17 cellular contexts compared by ENCODE assay signal in genomic region chr3:37130984-37131975, GRCh38. TPM values are rescaled to one million over a fixed set of nuclear protein-coding genes. Genes with fewer than 3 reads are reported as not detected.
DNase-seq lines count a peak whose midpoint lies in the region; ATAC-seq, FAIRE-seq and TF ChIP-seq lines count a peak whose summit lies in the region.
"Had no signal": no experiment of that assay in that cellular context is flagged by ENCODE, and none has a peak within 500 bp of the region (broad histone marks: within the 10 kb centered on the region; RNA-seq: fewer than 3 reads in every experiment).

No MANE protein-coding gene starts in this region.

- POLR2A ChIA-PET in HEK293 (lab: Yijun Ruan, JAX), result no interaction called here

- no peaks in the 10 kb centered on the region for H3K36me3 ChIP-seq in HEK293 (ENCODE audit: control insufficient read depth in 2 of 2, insufficient read depth in 1 of 2, low read length in 2 of 2)
- no peaks in the 10 kb centered on the region for H3K36me3 ChIP-seq in hepatocyte (replicated peaks; ENCODE audit: insufficient read depth, low read depth)
- no peaks in the 10 kb centered on the region for H3K36me3 ChIP-seq in pancreas
- H3K36me3 ChIP-seq: HAP-1, WERI-Rb-1 had no signal

- H3K27me3 Mint-ChIP-seq in activated T-helper 17 cell treated with anti-CD3 and anti-CD28 coated beads, Interleukin-2, amount 50 U/mL, for 72 hours, result no peaks in the 10 kb centered on the region
- H3K27me3 Mint-ChIP-seq: brain; effector memory CD8-positive, alpha-beta T cell; memory B cell had no signal

- no peak overlapping the region for H3K4me2 ChIP-seq in hepatocyte

- no peak overlapping the region for H2AFZ ChIP-seq in hepatocyte

- H3K27ac ChIP-seq in HEK293 (ENCODE audit: extremely low read depth, low read depth, low read length), result no peak overlapping the region
- H3K27ac ChIP-seq in hepatocyte, result peak overlapping the region; percentile 41
- peak overlapping the region; percentile 0 to 80 (median 50) for H3K27ac ChIP-seq in pancreas
- H3K27ac ChIP-seq: WERI-Rb-1 had no signal

- H3K4me3 Mint-ChIP-seq in activated T-helper 17 cell treated with anti-CD3 and anti-CD28 coated beads, Interleukin-2, amount 50 U/mL, for 72 hours, result no peak overlapping the region
- H3K4me3 Mint-ChIP-seq: activated CD8-positive, alpha-beta T cell treated with anti-CD3 and anti-CD28 coated beads, Interleukin-2, amount 10 ng/mL, durations not matched to agents 7 days and 5 days; brain; effector memory CD8-positive, alpha-beta T cell; memory B cell had no signal

- no peaks in the 10 kb centered on the region for H3K9me3 ChIP-seq in HEK293 (ENCODE audit: control insufficient read depth, insufficient read depth, low read depth, low read length)
- H3K9me3 ChIP-seq in hepatocyte (ENCODE audit: low read depth), result no peaks in the 10 kb centered on the region
- no peaks in the 10 kb centered on the region for H3K9me3 ChIP-seq in pancreas
- H3K9me3 ChIP-seq: HAP-1 had no signal

- DNase-seq in hepatocyte (ENCODE audit: low spot score) (no peak), pancreas (no peak), hepatic stellate cell (ENCODE audit: low spot score) (no peak), HPDE6-E6E7 (ENCODE audit: extremely low spot score) (no peak)
- DNase-seq: activated CD8-positive, alpha-beta T cell treated with anti-CD3 and anti-CD28 coated beads, Interleukin-2, amount 10 ng/mL, durations not matched to agents 7 days and 5 days; activated gamma-delta T cell treated with Interleukin-2 at 50 U/mL for 16 hours; effector memory CD8-positive, alpha-beta T cell; NCI-H2081 treated with DMSO at 0.1 percent for 48 hours; NCI-H526; WERI-Rb-1 had no signal

- H3K4me1 ChIP-seq in HEK293 (ENCODE audit: control insufficient read depth, insufficient read depth, low read length) (no peaks in the 10 kb centered on the region), hepatocyte (ENCODE audit: insufficient read depth) (peaks cover 7% of the 10 kb centered on the region), pancreas (peaks cover 13 to 32% (median 24%) of the 10 kb centered on the region in 3 donors)

- CTCF ChIA-PET in HEK293 (lab: Yijun Ruan, JAX), result interaction anchor here (0.6 kb wide), 1 partner anchor 46 kb away, joined by 3 read pairs; no protein-coding TSS in a partner anchor

- H3K9me3 Mint-ChIP-seq in activated T-helper 17 cell treated with anti-CD3 and anti-CD28 coated beads, Interleukin-2, amount 50 U/mL, for 72 hours, result no peaks in the 10 kb centered on the region
- H3K9me3 Mint-ChIP-seq: brain; effector memory CD8-positive, alpha-beta T cell; memory B cell had no signal

- no peak overlapping the region for H3K4me3 ChIP-seq in HEK293 (ENCODE audit: low read depth, low read length)
- no peak overlapping the region for H3K4me3 ChIP-seq in hepatocyte
- no peak overlapping the region for H3K4me3 ChIP-seq in pancreas
- H3K4me3 ChIP-seq: HAP-1 had no signal

- WGBS in hepatocyte (ENCODE audit: low lambda C conversion rate, missing lambda C conversion rate), result 83% methylated on average over 5 of the region's 5 CpGs
- WGBS in pancreas, 2 donors, result 32 to 36% methylated on average over 5 of the region's 5 CpGs

- no peaks in the 10 kb centered on the region for H4K20me1 ChIP-seq in hepatocyte (ENCODE audit: insufficient read depth, poor library complexity, severe bottlenecking)

- peaks cover 18% of the 10 kb centered on the region for H3K4me1 Mint-ChIP-seq in activated T-helper 17 cell treated with anti-CD3 and anti-CD28 coated beads, Interleukin-2, amount 50 U/mL, for 72 hours

- intact Hi-C loops in pancreas (cut with DNase I), result no loop called here

- FAIRE-seq in pancreas (lab: Jason Lieb, UNC), result peak; percentile 32

- H3K9me2 ChIP-seq in hepatocyte (replicated peaks; ENCODE audit: insufficient read depth), result no peaks in the 10 kb centered on the region

- TF ChIP-seq CTCF in HEK293 (tag by site-specific recombination; IDR thresholded peaks at IDR 0.05), result no peak
- TF ChIP-seq CTCF in hepatocyte (IDR thresholded peaks at IDR 0.05; ENCODE audit: poor library complexity), result no peak
- TF ChIP-seq CTCF in pancreas (IDR thresholded peaks at IDR 0.05), result no peak

- H3K27ac Mint-ChIP-seq in activated T-helper 17 cell treated with anti-CD3 and anti-CD28 coated beads, Interleukin-2, amount 50 U/mL, for 72 hours, result peak overlapping the region; percentile 47
- H3K27ac Mint-ChIP-seq: activated CD8-positive, alpha-beta T cell treated with anti-CD3 and anti-CD28 coated beads, Interleukin-2, amount 10 ng/mL, durations not matched to agents 7 days and 5 days; memory B cell had no signal

- no peak for ATAC-seq in activated T-helper 17 cell treated with anti-CD3 and anti-CD28 coated beads, Interleukin-2, amount 50 U/mL, for 72 hours (replicated peaks)
- ATAC-seq in pancreas (peak; percentile 82 to 90 (median 87)), GM21786 (IDR thresholded peaks at IDR 0.05; ENCODE audit: unreplicated experiment) (no peak), HG03521 (IDR thresholded peaks at IDR 0.05; ENCODE audit: unreplicated experiment) (no peak)
- ATAC-seq: activated CD8-positive, alpha-beta T cell treated with anti-CD3 and anti-CD28 coated beads, Interleukin-2, amount 10 ng/mL, durations not matched to agents 7 days and 5 days; effector memory CD8-positive, alpha-beta T cell had no signal

- H3K27me3 ChIP-seq in hepatocyte (no peaks in the 10 kb centered on the region), pancreas (no peaks in the 10 kb centered on the region)

- peaks cover 52% of the 10 kb centered on the region for H3K79me2 ChIP-seq in hepatocyte

- peaks cover 24% of the 10 kb centered on the region for H3K36me3 Mint-ChIP-seq in activated T-helper 17 cell treated with anti-CD3 and anti-CD28 coated beads, Interleukin-2, amount 50 U/mL, for 72 hours (ENCODE audit: low read depth)
- H3K36me3 Mint-ChIP-seq: brain had no signal

TF ChIP-seq in HEK293, 187 proteins besides CTCF, POLR2A, EP300 and RAD21:
- TF ChIP-seq ZBTB11 (tag by site-specific recombination; conservative IDR thresholded peaks at IDR 0.05; ENCODE audit: low read depth), result no peak
- TF ChIP-seq ZNF513 (tag by site-specific recombination; IDR thresholded peaks at IDR 0.05), result no peak
- TF ChIP-seq ZNF155 (tag by site-specific recombination; IDR thresholded peaks at IDR 0.05), result no peak
- TF ChIP-seq ZSCAN30 (tag by site-specific recombination; IDR thresholded peaks at IDR 0.05), result no peak
- TF ChIP-seq, protein P1, sequence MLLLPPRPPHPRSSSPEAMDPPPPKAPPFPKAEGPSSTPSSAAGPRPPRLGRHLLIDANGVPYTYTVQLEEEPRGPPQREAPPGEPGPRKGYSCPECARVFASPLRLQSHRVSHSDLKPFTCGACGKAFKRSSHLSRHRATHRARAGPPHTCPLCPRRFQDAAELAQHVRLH (tag by site-specific recombination; IDR thresholded peaks at IDR 0.05), result no peak
- TF ChIP-seq PRDM6 (tag by site-specific recombination; IDR thresholded peaks at IDR 0.05), result peak; percentile 86

RNA-seq across cellular contexts. Expression of gene LRRFIP2, which starts 43.1 kb away (rescaled TPM):
- 10 to 100 TPM; 36.6 to 41.3 TPM for total RNA-seq in activated T-helper 17 cell treated with anti-CD3 and anti-CD28 coated beads, Interleukin-2, amount 50 U/mL, for 72 hours
- total RNA-seq in hepatocyte, result 42.2 and 48.8 TPM in 2 replicates
- polyA plus RNA-seq in hepatocyte, result 29.0 and 38.0 TPM in 2 replicates
- 10 to 100 TPM; 17.7 to 35.7 (median 22.1) TPM for total RNA-seq in pancreas
- 10 to 100 TPM; 14.6 to 22.4 TPM for polyA plus RNA-seq in pancreas

Comparison
In these comparisons a context has a peak if more than half of its experiments do, and no peak if none do; other contexts are left out.
1. ATAC-seq: peak in pancreas (4 of 4); none in activated T-helper 17 cell treated with anti-CD3 and anti-CD28 coated beads, Interleukin-2, amount 50 U/mL, for 72 hours (single experiment), GM21786 (single experiment) and HG03521 (single experiment).